19 cellular contexts compared by ENCODE assay signal in genomic region chr1:109132980-109133379, GRCh38. TPM values are rescaled to one million over a fixed set of nuclear protein-coding genes. Genes with fewer than 3 reads are reported as not detected.
DNase-seq lines count a peak whose midpoint lies in the region; ATAC-seq, FAIRE-seq and TF ChIP-seq lines count a peak whose summit lies in the region.
"Had no signal": no experiment of that assay in that cellular context is flagged by ENCODE, and none has a peak within 500 bp of the region (broad histone marks: within the 10 kb centered on the region; RNA-seq: fewer than 3 reads in every experiment).

No MANE protein-coding gene starts in this region.

- POLR2A ChIA-PET in PC-9 (lab: Charles Lee; ENCODE audit: unreplicated experiment): no interaction called here

- H3K27ac ChIP-seq in BLaER1 treated with 17β-estradiol and CSF1 and Interleukin-3, amounts not matched to agents 10 nM and 100 nM: no peak overlapping the region
- H3K27ac ChIP-seq in HL-60 (replicated peaks) (peak overlapping the region; percentile 34), colonic mucosa (peak overlapping the region; percentile 84), pancreas (peak overlapping the region in 2 of 4 donors; percentile 88), PC-9 (no peak overlapping the region)
- H3K27ac ChIP-seq: C4-2B had no signal

- BruUV-seq in PC-9 (replicated peaks; lab: Mats Ljungman, UMichigan): no TSS peak

- no peaks in the 10 kb centered on the region for H3K79me2 ChIP-seq in PC-9 (ENCODE audit: low read depth)

- no peaks in the 10 kb centered on the region for H3K27me3 ChIP-seq in BLaER1 treated with 17β-estradiol and CSF1 and Interleukin-3, amounts not matched to agents 10 nM and 100 nM
- H3K27me3 ChIP-seq in HL-60 (ENCODE audit: insufficient read depth, poor library complexity, severe bottlenecking) (no peaks in the 10 kb centered on the region), colonic mucosa (no peaks in the 10 kb centered on the region), pancreas (no peaks in the 10 kb centered on the region), PC-9 (ENCODE audit: insufficient read depth, low read depth) (no peaks in the 10 kb centered on the region)

- H3K9me3 ChIP-seq in BLaER1 treated with 17β-estradiol and CSF1 and Interleukin-3, amounts not matched to agents 10 nM and 100 nM (replicated peaks in 1 of 11): no peaks in the 10 kb centered on the region
- no peaks in the 10 kb centered on the region for H3K9me3 ChIP-seq in colonic mucosa
- H3K9me3 ChIP-seq in pancreas: no peaks in the 10 kb centered on the region
- no peaks in the 10 kb centered on the region for H3K9me3 ChIP-seq in PC-9 (ENCODE audit: insufficient read depth, low read depth)

- no peak for DNase-seq in HL-60 (ENCODE audit: low read depth in 1 of 2, low spot score in 1 of 2)
- DNase-seq in colonic mucosa: no peak
- DNase-seq in pancreas: no peak
- no peak for DNase-seq in PC-9
- DNase-seq: AML-193, DMS79, IMR-90, NCI-H1048, NCI-H1417 treated with DMSO at 0.1 percent for 48 hours, NCI-H187, NCI-H2107 had no signal

- no peak overlapping the region for H3K9ac ChIP-seq in BLaER1 treated with 17β-estradiol and CSF1 and Interleukin-3, amounts not matched to agents 10 nM and 100 nM
- no peak overlapping the region for H3K9ac ChIP-seq in colonic mucosa (ENCODE audit: low read depth in 2 of 2, low read length in 2 of 2)

- no peaks in the 10 kb centered on the region for H3K9me2 ChIP-seq in PC-9 (ENCODE audit: insufficient read depth)

- FAIRE-seq in pancreas (lab: Jason Lieb, UNC): no peak
- FAIRE-seq: H54, HTR-8/SVneo had no signal

- intact Hi-C loops in colonic mucosa (cut with DNase I): no loop called here
- intact Hi-C loops in pancreas (cut with DNase I): no loop called here
- intact Hi-C loops in PC-9 (cut with micrococcal nuclease; ENCODE audit: unreplicated experiment): no loop called here

- no peaks in the 10 kb centered on the region for H4K20me1 ChIP-seq in BLaER1 treated with 17β-estradiol and CSF1 and Interleukin-3, amounts not matched to agents 10 nM and 100 nM
- H4K20me1 ChIP-seq in PC-9 (ENCODE audit: insufficient read depth): no peaks in the 10 kb centered on the region

- H3K4me2 ChIP-seq in BLaER1 treated with 17β-estradiol and CSF1 and Interleukin-3, amounts not matched to agents 10 nM and 100 nM: peak overlapping the region in 9 of 11 experiments; percentile 50 to 87 (median 74); a peak in 11 of 22 replicates
- H3K4me2 ChIP-seq in PC-9: no peak overlapping the region

- ATAC-seq in pancreas (peak; percentile 2 to 7 (median 6)), HG03520 (IDR thresholded peaks at IDR 0.05; ENCODE audit: unreplicated experiment) (no peak), GM21717 (IDR thresholded peaks at IDR 0.05; ENCODE audit: unreplicated experiment) (no peak)
- ATAC-seq: Panc1, SK-N-SH treated with all-trans-retinoic acid at 6 μM for 48 hours had no signal

- H2AFZ ChIP-seq in PC-9: no peak overlapping the region

- CTCF ChIA-PET in PC-9 (lab: Charles Lee): no interaction called here

- 73 to 79% methylated on average over 3 of the region's 3 CpGs for WGBS in pancreas, 2 donors

- no peaks in the 10 kb centered on the region for H3K36me3 ChIP-seq in BLaER1 treated with 17β-estradiol and CSF1 and Interleukin-3, amounts not matched to agents 10 nM and 100 nM
- H3K36me3 ChIP-seq in colonic mucosa (no peaks in the 10 kb centered on the region), pancreas (no peaks in the 10 kb centered on the region), PC-9 (ENCODE audit: low read depth) (no peaks in the 10 kb centered on the region)

- no peak overlapping the region for H3K4me3 ChIP-seq in BLaER1 treated with 17β-estradiol and CSF1 and Interleukin-3, amounts not matched to agents 10 nM and 100 nM
- H3K4me3 ChIP-seq in HL-60 (replicated peaks; ENCODE audit: insufficient read depth, low read length) (no peak overlapping the region), colonic mucosa (no peak overlapping the region), pancreas (no peak overlapping the region), PC-9 (no peak overlapping the region)

- TF ChIP-seq CTCF in HL-60 (IDR thresholded peaks at IDR 0.05; ENCODE audit: insufficient read depth, low read length) (no peak), colonic mucosa (IDR thresholded peaks at IDR 0.05) (no peak), pancreas (IDR thresholded peaks at IDR 0.05) (no peak), PC-9 (conservative IDR thresholded peaks at IDR 0.05) (no peak)

- H3K4me1 ChIP-seq in BLaER1 treated with 17β-estradiol and CSF1 and Interleukin-3, amounts not matched to agents 10 nM and 100 nM: peaks cover 19 to 28% (median 23%) of the 10 kb centered on the region in 10 experiments
- H3K4me1 ChIP-seq in colonic mucosa: peaks cover 5% of the 10 kb centered on the region
- H3K4me1 ChIP-seq in pancreas: peaks cover 21 to 48% (median 34%) of the 10 kb centered on the region in 3 donors
- H3K4me1 ChIP-seq in PC-9 (replicated peaks; ENCODE audit: insufficient read depth): no peaks in the 10 kb centered on the region

- H3F3A ChIP-seq in PC-9 (ENCODE audit: insufficient read depth, low read depth): no peaks in the 10 kb centered on the region

RNA-seq across cellular contexts. Expression of gene ELAPOR1, which starts 19.1 kb away (rescaled TPM):
- 100 to 1,000 TPM; 110 to 163 TPM for total RNA-seq in colonic mucosa
- total RNA-seq in pancreas: 100 to 1,000 TPM; 106 to 186 (median 155) TPM
- polyA plus RNA-seq in pancreas: 10 to 100 TPM; 46.9 to 82.8 TPM
- total RNA-seq in PC-9 (2021): 0.95 and 2.0 TPM in 2 replicates

RNA-seq across cellular contexts. Expression of gene TMEM167B, which starts 42.4 kb away (rescaled TPM):
- 10 to 100 TPM; 26.0 to 53.6 TPM for total RNA-seq in colonic mucosa
- 10 to 100 TPM; 15.9 to 25.7 (median 18.8) TPM for total RNA-seq in pancreas
- 10 to 100 TPM in 1 of 2 donors, 1 to 10 TPM in 1; 6.4 to 15.7 TPM for polyA plus RNA-seq in pancreas
- 19.2 and 23.6 TPM in 2 replicates for total RNA-seq in PC-9 (2021)

RNA-seq across cellular contexts. Expression of gene TAF13, which starts 57.2 kb away (rescaled TPM):
- 10 to 100 TPM; 49.4 to 50.9 TPM for total RNA-seq in colonic mucosa
- 10 to 100 TPM in 4 of 6 donors, 1 to 10 TPM in 2; 7.2 to 18.8 (median 11.9) TPM for total RNA-seq in pancreas
- 10 to 100 TPM; 11.4 to 15.9 TPM for polyA plus RNA-seq in pancreas
- 23.2 and 30.1 TPM in 2 replicates for total RNA-seq in PC-9 (2021)

Comparison
In these comparisons a context has a peak if more than half of its experiments do, and no peak if none do; other contexts are left out.
1. H3K27ac ChIP-seq: peak in HL-60 (single experiment) and colonic mucosa (single experiment); none in BLaER1 treated with 17β-estradiol and CSF1 and Interleukin-3, amounts not matched to agents 10 nM and 100 nM (0 of 11) and PC-9 (single experiment).
2. ATAC-seq: peak in pancreas (4 of 4); none in HG03520 (single experiment) and GM21717 (single experiment).
3. RNA of gene ELAPOR1, which starts 19.1 kb away (total RNA-seq): 110 to 163 TPM in colonic mucosa and 106 to 186 TPM in pancreas; 0.95 to 2.0 TPM in PC-9; every median in the first group is over 10 times any median in the second.